1 cellular context compared by ENCODE assay signal in genomic region chr18:36185157-36185556, GRCh38.
TF ChIP-seq lines count a peak whose summit lies in the region.

No MANE protein-coding gene starts in this region.

TF ChIP-seq in H1, 55 proteins besides CTCF, POLR2A, EP300 and RAD21:
- TF ChIP-seq CREB1 (IDR thresholded peaks at IDR 0.05) (no peak), NRF1 (IDR thresholded peaks at IDR 0.05; ENCODE audit: low read depth, low read length) (no peak), SIX5 (IDR thresholded peaks at IDR 0.05; ENCODE audit: low read depth, low read length) (no peak), MAX (IDR thresholded peaks at IDR 0.05) (no peak), NANOG (IDR thresholded peaks at IDR 0.05; ENCODE audit: insufficient read depth, low read depth, low read length, poor library complexity, severe bottlenecking) (no peak), SP4 (IDR thresholded peaks at IDR 0.05; ENCODE audit: low read length) (no peak), SP1 (IDR thresholded peaks at IDR 0.05; ENCODE audit: low read depth, low read length) (no peak), ATF3 (IDR thresholded peaks at IDR 0.05; ENCODE audit: insufficient read depth, low read depth, low read length) (no peak)
